Comparison of ENCODE assay signal across 13 cellular contexts in the genomic region with DNA sequence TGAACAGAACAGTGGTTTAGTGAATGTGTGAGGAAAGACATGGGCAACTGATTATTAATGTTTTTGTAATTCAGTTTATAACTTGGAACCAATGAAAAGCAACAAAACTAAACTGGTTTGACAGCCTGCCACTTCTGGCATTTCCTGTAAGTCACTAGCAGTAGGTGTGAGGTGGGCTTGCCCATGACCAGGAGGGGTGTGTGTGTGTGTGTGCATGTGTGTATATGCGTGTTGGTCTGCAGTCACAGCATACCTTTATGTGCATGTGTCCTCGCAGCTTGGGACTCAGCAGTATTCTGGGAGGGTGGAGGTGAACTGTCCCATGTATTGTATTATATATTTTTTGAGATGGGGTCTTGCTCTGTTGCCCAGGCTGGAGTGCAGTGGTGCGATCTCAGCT.
"Had no signal": no experiment of that assay in that cellular context is flagged by ENCODE, and none has a peak within 500 bp of the region (broad histone marks: within the 10 kb centered on the region; RNA-seq: fewer than 3 reads in every experiment).

No MANE protein-coding gene starts in this region.

- H3K4me3 Mint-ChIP-seq: memory B cell; stimulated activated naive CD8-positive, alpha-beta T cell treated with anti-CD3 and anti-CD28 coated beads, Interleukin-15, Interleukin-2, amounts not matched to agents 100 ng/mL and 50 ng/mL, for 24 hours had no signal

- H3K27me3 ChIP-seq: gastroesophageal sphincter, left lung, ovary, upper lobe of right lung had no signal

- H3K4me3 ChIP-seq: coronary artery, gastroesophageal sphincter, left lung, ovary, upper lobe of right lung had no signal

- ATAC-seq: gastroesophageal sphincter, left lung, upper lobe of right lung had no signal

- DNase-seq: activated gamma-delta T cell; caudate nucleus; effector CD4-positive, alpha-beta T cell; left lung; ovary; stimulated activated CD4-positive, alpha-beta T cell treated with anti-CD3 and anti-CD28 coated beads, Interleukin-12 subunit alpha, Interleukin-12 subunit beta, amount 100 ng/mL, for 4 hours; T1000; upper lobe of right lung had no signal

- H3K9me3 ChIP-seq: gastroesophageal sphincter, left lung, ovary, upper lobe of right lung had no signal

- H3K36me3 ChIP-seq: ovary had no signal

- H3K27ac Mint-ChIP-seq: stimulated activated naive CD8-positive, alpha-beta T cell treated with anti-CD3 and anti-CD28 coated beads, Interleukin-15, Interleukin-2, amounts not matched to agents 100 ng/mL and 50 ng/mL, for 24 hours had no signal

- H3K4me1 ChIP-seq: upper lobe of right lung had no signal

- H3K27ac ChIP-seq: epithelial cell of prostate, gastroesophageal sphincter, left lung, ovary, upper lobe of right lung had no signal

- H3K27me3 Mint-ChIP-seq: memory B cell; stimulated activated naive CD8-positive, alpha-beta T cell treated with anti-CD3 and anti-CD28 coated beads, Interleukin-15, Interleukin-2, amounts not matched to agents 100 ng/mL and 50 ng/mL, for 24 hours had no signal

- H3K9me3 Mint-ChIP-seq: memory B cell; stimulated activated naive CD8-positive, alpha-beta T cell treated with anti-CD3 and anti-CD28 coated beads, Interleukin-15, Interleukin-2, amounts not matched to agents 100 ng/mL and 50 ng/mL, for 24 hours had no signal
